In genomic region chr5:74648835-74649286, GRCh38 we compare ENCODE assay signal across 8 cellular contexts. TPM values are rescaled to one million over a fixed set of nuclear protein-coding genes. Genes with fewer than 3 reads are reported as not detected.
A peak's percentile ranks its signal among the peaks of the same experiment; 100 is the strongest.
DNase-seq lines count a peak whose midpoint lies in the region; ATAC-seq and TF ChIP-seq lines count a peak whose summit lies in the region.

No MANE protein-coding gene starts in this region.

- no peaks in the 10 kb centered on the region for H3K9me3 ChIP-seq in DND-41 (ENCODE audit: insufficient read depth, low read length, severe bottlenecking)
- no peaks in the 10 kb centered on the region for H3K9me3 ChIP-seq in SK-N-MC (ENCODE audit: low read depth, low read length)
- no peaks in the 10 kb centered on the region for H3K9me3 ChIP-seq in mesenchymal stem cell (ENCODE audit: control insufficient read depth, low read length)
- no peaks in the 10 kb centered on the region for H3K9me3 ChIP-seq in aorta (ENCODE audit: control insufficient read depth, low read length)
- no peaks in the 10 kb centered on the region for H3K9me3 ChIP-seq in effector memory CD4-positive, alpha-beta T cell (ENCODE audit: control insufficient read depth, low read length)

- no peaks in the 10 kb centered on the region for H3K36me3 ChIP-seq in DND-41 (ENCODE audit: insufficient read depth, low read length)
- no peaks in the 10 kb centered on the region for H3K36me3 ChIP-seq in SK-N-MC (ENCODE audit: insufficient read depth, low read length)
- no peaks in the 10 kb centered on the region for H3K36me3 ChIP-seq in mesenchymal stem cell (ENCODE audit: control insufficient read depth in 1 of 2, insufficient read depth in 2 of 2, low read depth in 1 of 2, low read length in 2 of 2)
- H3K36me3 ChIP-seq in aorta (ENCODE audit: control insufficient read depth in 1 of 2, insufficient read depth in 2 of 2, low read length in 1 of 2) = no peaks in the 10 kb centered on the region
- H3K36me3 ChIP-seq in effector memory CD4-positive, alpha-beta T cell (ENCODE audit: control insufficient read depth, insufficient read depth, low read length) = no peaks in the 10 kb centered on the region

- intact Hi-C loops in dorsolateral prefrontal cortex (cut with DNase I) = loop anchor here (2.0 to 10.0 kb wide), 3 partner anchors 454 to 748 kb away; no protein-coding TSS in a partner anchor
- intact Hi-C loops in aorta (cut with DNase I) = loop anchor here (2.0 to 10.0 kb wide), 3 partner anchors 612 to 748 kb away; no protein-coding TSS in a partner anchor

- H3K4me2 ChIP-seq in DND-41 (ENCODE audit: insufficient read depth, low read length) (no peak overlapping the region), mesenchymal stem cell (ENCODE audit: low read length, poor library complexity, severe bottlenecking) (no peak overlapping the region)

- H2BK120ac ChIP-seq in mesenchymal stem cell (ENCODE audit: low read depth, low read length) = peak overlapping the region; percentile 39

- no peak overlapping the region for H4K91ac ChIP-seq in mesenchymal stem cell (ENCODE audit: low read length)

- peak; percentile 91 for ATAC-seq in DND-41 (ENCODE audit: insufficient read depth, low read depth)
- ATAC-seq in GM21526 (IDR thresholded peaks at IDR 0.05; ENCODE audit: low FRiP score, unreplicated experiment) = peak; percentile 71
- peak; percentile 91 for ATAC-seq in aorta (ENCODE audit: low FRiP score)

- peaks cover 12% of the 10 kb centered on the region for H3K27me3 ChIP-seq in DND-41 (ENCODE audit: insufficient read depth, low read length, poor library complexity)
- H3K27me3 ChIP-seq in dorsolateral prefrontal cortex = no peaks in the 10 kb centered on the region
- no peaks in the 10 kb centered on the region for H3K27me3 ChIP-seq in mesenchymal stem cell (ENCODE audit: control insufficient read depth in 1 of 2, insufficient read depth in 1 of 2, low read length in 2 of 2)
- H3K27me3 ChIP-seq in aorta (ENCODE audit: control insufficient read depth in 1 of 2, insufficient read depth in 2 of 2, low read length in 1 of 2) = no peaks in the 10 kb centered on the region
- H3K27me3 ChIP-seq in effector memory CD4-positive, alpha-beta T cell (replicated peaks; ENCODE audit: control insufficient read depth, insufficient read depth, low read length, poor library complexity, severe bottlenecking) = no peaks in the 10 kb centered on the region

- no peak overlapping the region for H3K14ac ChIP-seq in mesenchymal stem cell (ENCODE audit: low read length in 2 of 2)

- no peaks in the 10 kb centered on the region for H3K79me1 ChIP-seq in mesenchymal stem cell (replicated peaks; ENCODE audit: low read length, poor library complexity, severe bottlenecking)

- H3K4me1 ChIP-seq in DND-41 (ENCODE audit: insufficient read depth, low read length) (no peaks in the 10 kb centered on the region), mesenchymal stem cell (ENCODE audit: control insufficient read depth, insufficient read depth, low read depth, low read length) (peaks cover 2% of the 10 kb centered on the region), aorta (ENCODE audit: control insufficient read depth in 1 of 2, insufficient read depth in 2 of 2, low read length in 2 of 2) (peaks cover 0 to 3% of the 10 kb centered on the region in 2 donors)
- no peaks in the 10 kb centered on the region for H3K4me1 ChIP-seq in effector memory CD4-positive, alpha-beta T cell (ENCODE audit: control insufficient read depth, insufficient read depth, low read length, poor library complexity, severe bottlenecking)

- H3K79me2 ChIP-seq in DND-41 (ENCODE audit: insufficient read depth, low read length) = no peaks in the 10 kb centered on the region

- no peaks in the 10 kb centered on the region for H4K20me1 ChIP-seq in DND-41 (ENCODE audit: insufficient read depth, low read length)

- H3K9ac ChIP-seq in DND-41 (ENCODE audit: low read depth, low read length) (no peak overlapping the region), SK-N-MC (ENCODE audit: insufficient read length) (no peak overlapping the region), mesenchymal stem cell (ENCODE audit: low read length) (peak overlapping the region; percentile 33)

- peak; percentile 32 for DNase-seq in DND-41
- peak; percentile 66 for DNase-seq in M059J (ENCODE audit: low read depth)
- peak; percentile 24 for DNase-seq in SK-N-MC (ENCODE audit: low read depth, low spot score)
- DNase-seq in dorsolateral prefrontal cortex = no peak
- peak; percentile 73 for DNase-seq in mesenchymal stem cell
- DNase-seq in aorta = no peak
- DNase-seq in effector memory CD4-positive, alpha-beta T cell = no peak

- 21% methylated on average over 6 of the region's 6 CpGs for WGBS in mesenchymal stem cell
- WGBS in aorta, 2 donors = 4 to 5% methylated on average over 6 of the region's 6 CpGs

- H2BK12ac ChIP-seq in mesenchymal stem cell (ENCODE audit: low read length in 2 of 2) = no peak overlapping the region

- TF ChIP-seq CTCF in DND-41 (IDR thresholded peaks at IDR 0.05; ENCODE audit: borderline replicate concordance, extremely low read depth, low read length, poor library complexity, severe bottlenecking) = peak; percentile 80
- peak; percentile 63 to 94 (median 84) for TF ChIP-seq CTCF in dorsolateral prefrontal cortex (IDR thresholded peaks at IDR 0.05 in 54 of 56, conservative IDR thresholded peaks at IDR 0.05 in 2 of 56; ENCODE audit: low read depth in 1 of 56, partially characterized antibody in 56 of 56)

- H2AFZ ChIP-seq in DND-41 (ENCODE audit: low read depth, low read length) (no peak overlapping the region), mesenchymal stem cell (ENCODE audit: low read depth, low read length) (peak overlapping the region; percentile 66)

- no peak overlapping the region for H2AK5ac ChIP-seq in mesenchymal stem cell (ENCODE audit: low read length, severe bottlenecking)

- H4K8ac ChIP-seq in mesenchymal stem cell (ENCODE audit: low read length) = peak overlapping the region; percentile 88

- H2BK5ac ChIP-seq in mesenchymal stem cell (ENCODE audit: low read depth, low read length, poor library complexity, severe bottlenecking) = no peak overlapping the region

- no peak overlapping the region for H3K27ac ChIP-seq in DND-41 (ENCODE audit: low read length)
- no peak overlapping the region for H3K27ac ChIP-seq in SK-N-MC
- no peak overlapping the region for H3K27ac ChIP-seq in dorsolateral prefrontal cortex
- no peak overlapping the region for H3K27ac ChIP-seq in mesenchymal stem cell (ENCODE audit: low read length, poor library complexity, severe bottlenecking)
- H3K27ac ChIP-seq in aorta (ENCODE audit: low read depth in 1 of 2, low read length in 2 of 2) = no peak overlapping the region
- H3K27ac ChIP-seq in effector memory CD4-positive, alpha-beta T cell (ENCODE audit: insufficient read depth, low read length, poor library complexity, severe bottlenecking) = no peak overlapping the region

- no peak overlapping the region for H3K23ac ChIP-seq in mesenchymal stem cell (ENCODE audit: low read length in 2 of 2)

- H3K4ac ChIP-seq in mesenchymal stem cell (ENCODE audit: low read depth in 1 of 2, low read length in 2 of 2) = no peak overlapping the region

- H3K4me3 ChIP-seq in DND-41 (ENCODE audit: low read depth in 1 of 2, low read length in 2 of 2) (no peak overlapping the region), SK-N-MC (no peak overlapping the region), dorsolateral prefrontal cortex (peak overlapping the region in 18 of 59 donors; percentile 2 to 49 (median 28)), mesenchymal stem cell (ENCODE audit: insufficient read depth in 1 of 2, low read depth in 1 of 2, low read length in 2 of 2) (no peak overlapping the region), aorta (ENCODE audit: low read length in 2 of 2) (no peak overlapping the region)
- H3K4me3 ChIP-seq in effector memory CD4-positive, alpha-beta T cell (ENCODE audit: insufficient read depth, low read depth, low read length, poor library complexity, severe bottlenecking) = no peak overlapping the region

- H2BK15ac ChIP-seq in mesenchymal stem cell (ENCODE audit: low read depth, poor library complexity, severe bottlenecking) = no peak overlapping the region

- H3K18ac ChIP-seq in mesenchymal stem cell (ENCODE audit: low read depth in 1 of 2, low read length in 2 of 2) = peak overlapping the region in 1 of 2 experiments; percentile 73

RNA-seq across cellular contexts. Expression of gene ENC1, which starts 8.3 kb away (rescaled TPM):
- 38.8 and 48.1 TPM in 2 replicates for total RNA-seq in M059J (2014; rRNA removed; shearing (Covaris generic))
- total RNA-seq in dorsolateral prefrontal cortex (1,000 to 10,000 TPM in 1 of 120 experiments, 100 to 1,000 TPM in 119; 140 to 1,050 (median 576) TPM), aorta (10 to 100 TPM in 1 of 2 donors, 1 to 10 TPM in 1; 4.8 to 10.6 TPM)
- 30.1 TPM for polyA plus RNA-seq in mesenchymal stem cell (2013, experiment 1 of 2)
- polyA plus RNA-seq in mesenchymal stem cell (2013, experiment 2 of 2) = 30.2 TPM
- 1 to 10 TPM; 2.1 to 2.8 TPM for polyA plus RNA-seq in aorta

RNA-seq across cellular contexts. Expression of gene HEXB, which starts 36.2 kb away (rescaled TPM):
- 290 and 372 TPM in 2 replicates for total RNA-seq in M059J (2014; rRNA removed; shearing (Covaris generic))
- total RNA-seq in dorsolateral prefrontal cortex = 10 to 100 TPM; 30.9 to 75.5 (median 53.2) TPM
- polyA plus RNA-seq in mesenchymal stem cell (2013, experiment 1 of 2) = 276 TPM
- polyA plus RNA-seq in mesenchymal stem cell (2013, experiment 2 of 2) = 273 TPM
- 100 to 1,000 TPM; 122 to 172 TPM for total RNA-seq in aorta
- 100 to 1,000 TPM; 112 to 151 TPM for polyA plus RNA-seq in aorta

Comparison
In these comparisons a context has a peak if more than half of its experiments do, and no peak if none do; other contexts are left out.
1. DNase-seq: peak in DND-41 (single experiment), M059J (single experiment), SK-N-MC (single experiment) and mesenchymal stem cell (single experiment); none in dorsolateral prefrontal cortex (0 of 10), aorta (0 of 2) and effector memory CD4-positive, alpha-beta T cell (0 of 3).
2. Peak in every context shown above with its lines, with median percentiles within 50 percentile points of each other: ATAC-seq.